In genomic region chr5:178350361-178351220, GRCh38 we compare ENCODE assay signal across 15 cellular contexts.
DNase-seq lines count a peak whose midpoint lies in the region; ATAC-seq, FAIRE-seq and TF ChIP-seq lines count a peak whose summit lies in the region.
"Had no signal": no experiment of that assay in that cellular context is flagged by ENCODE, and none has a peak within 500 bp of the region (broad histone marks: within the 10 kb centered on the region; RNA-seq: fewer than 3 reads in every experiment).

No MANE protein-coding gene starts in this region.

- no peaks in the 10 kb centered on the region for H3K4me1 ChIP-seq in right cardiac atrium (ENCODE audit: control insufficient read depth, insufficient read depth, low read length)
- no peaks in the 10 kb centered on the region for H3K4me1 ChIP-seq in right atrium auricular region
- no peaks in the 10 kb centered on the region for H3K4me1 ChIP-seq in RWPE2 (ENCODE audit: insufficient read depth, poor library complexity, severe bottlenecking)
- H3K4me1 ChIP-seq in kidney (ENCODE audit: control insufficient read depth in 1 of 2, insufficient read depth in 1 of 2, low read depth in 1 of 2, low read length in 2 of 2): no peaks in the 10 kb centered on the region
- no peaks in the 10 kb centered on the region for H3K4me1 ChIP-seq in aorta (ENCODE audit: control insufficient read depth in 1 of 2, insufficient read depth in 2 of 2, low read length in 2 of 2)
- H3K4me1 ChIP-seq: SJSA1, vagina had no signal

- WGBS in right cardiac atrium: 83% methylated on average over 28 of the region's 28 CpGs
- WGBS in aorta, 2 donors: 88% methylated on average over 28 of the region's 28 CpGs

- no peaks in the 10 kb centered on the region for H3K27me3 ChIP-seq in right cardiac atrium (ENCODE audit: control insufficient read depth, insufficient read depth)
- H3K27me3 ChIP-seq in right atrium auricular region: no peaks in the 10 kb centered on the region
- H3K27me3 ChIP-seq in RWPE2 (ENCODE audit: insufficient read depth, poor library complexity, severe bottlenecking): no peaks in the 10 kb centered on the region
- no peaks in the 10 kb centered on the region for H3K27me3 ChIP-seq in aorta (ENCODE audit: control insufficient read depth in 1 of 2, insufficient read depth in 2 of 2, low read length in 1 of 2)
- H3K27me3 ChIP-seq: SJSA1, vagina had no signal

- H3K27ac ChIP-seq in right cardiac atrium (ENCODE audit: low read length) (no peak overlapping the region), right atrium auricular region (no peak overlapping the region), RWPE2 (ENCODE audit: poor library complexity, severe bottlenecking) (no peak overlapping the region), kidney (ENCODE audit: low read depth in 2 of 2, low read length in 2 of 2) (no peak overlapping the region), aorta (ENCODE audit: low read depth in 1 of 2, low read length in 2 of 2) (no peak overlapping the region)
- H3K27ac ChIP-seq: SJSA1, vagina had no signal

- no peaks in the 10 kb centered on the region for H3K9me3 ChIP-seq in right cardiac atrium (ENCODE audit: control insufficient read depth, low read length)
- H3K9me3 ChIP-seq in right atrium auricular region: no peaks in the 10 kb centered on the region
- H3K9me3 ChIP-seq in RWPE2 (ENCODE audit: severe bottlenecking): no peaks in the 10 kb centered on the region
- H3K9me3 ChIP-seq in kidney (ENCODE audit: control insufficient read depth in 1 of 2, low read length in 2 of 2): no peaks in the 10 kb centered on the region
- H3K9me3 ChIP-seq in aorta (ENCODE audit: control insufficient read depth, low read length): no peaks in the 10 kb centered on the region
- H3K9me3 ChIP-seq: vagina had no signal

- no peak for FAIRE-seq in kidney (lab: Jason Lieb, UNC)

- H3K9ac ChIP-seq in kidney (ENCODE audit: low read length in 2 of 2): no peak overlapping the region

- DNase-seq in right cardiac atrium (peak in 2 of 3 donors; percentile 33 to 42), right atrium auricular region (ENCODE audit: low spot score) (no peak), RWPE2 (ENCODE audit: low spot score) (peak; percentile 43), kidney (peak; percentile 64), aorta (peak; percentile 38 to 45), KG1 (lab: John Stamatoyannopoulos, UW) (no peak), retina (no peak)
- DNase-seq: activated CD4-positive, alpha-beta T cell treated with anti-CD3 and anti-CD28 coated beads, Interleukin-2, amount 50 U/mL, for 1 hour; activated T-cell treated with anti-CD3 and anti-CD28 coated beads, Interleukin-2, amount 50 U/mL, for 1 hour; effector memory CD8-positive, alpha-beta T cell; NCI-H1417 treated with DMSO at 0.1 percent for 48 hours; stimulated activated naive CD8-positive, alpha-beta T cell treated with anti-CD3 and anti-CD28 coated beads, Interleukin-15, amount 100 ng/mL, for 72 hours had no signal

- H3K4me3 ChIP-seq in right cardiac atrium (ENCODE audit: low read length) (no peak overlapping the region), right atrium auricular region (no peak overlapping the region), RWPE2 (ENCODE audit: severe bottlenecking) (no peak overlapping the region), kidney (ENCODE audit: low read length in 2 of 2) (no peak overlapping the region), aorta (ENCODE audit: low read length in 2 of 2) (no peak overlapping the region)
- H3K4me3 ChIP-seq: SJSA1, vagina had no signal

- ATAC-seq in right cardiac atrium: no peak
- ATAC-seq in RWPE2 (ENCODE audit: low read depth): peak; percentile 49
- no peak for ATAC-seq in aorta (ENCODE audit: low FRiP score)
- ATAC-seq in HG03460 (IDR thresholded peaks at IDR 0.05; ENCODE audit: unreplicated experiment): no peak
- ATAC-seq: effector memory CD8-positive, alpha-beta T cell; stimulated activated naive CD8-positive, alpha-beta T cell treated with anti-CD3 and anti-CD28 coated beads, Interleukin-15, amount 100 ng/mL, for 72 hours had no signal

- no peaks in the 10 kb centered on the region for H3K36me3 ChIP-seq in right atrium auricular region
- H3K36me3 ChIP-seq in RWPE2 (ENCODE audit: low read depth): no peaks in the 10 kb centered on the region
- H3K36me3 ChIP-seq in kidney (ENCODE audit: control insufficient read depth in 1 of 2, insufficient read depth in 2 of 2, low read length in 2 of 2): no peaks in the 10 kb centered on the region
- H3K36me3 ChIP-seq in aorta (ENCODE audit: control insufficient read depth in 1 of 2, insufficient read depth in 2 of 2, low read length in 1 of 2): no peaks in the 10 kb centered on the region
- H3K36me3 ChIP-seq: SJSA1, vagina had no signal

- intact Hi-C loops in right cardiac atrium (cut with DNase I): no loop called here
- intact Hi-C loops in kidney (cut with DNase I): no loop called here
- intact Hi-C loops in aorta (cut with DNase I): no loop called here

- TF ChIP-seq CTCF in right atrium auricular region (IDR thresholded peaks at IDR 0.05): no peak
- no peak for TF ChIP-seq CTCF in RWPE2 (IDR thresholded peaks at IDR 0.05; ENCODE audit: poor library complexity, severe bottlenecking)
- TF ChIP-seq CTCF in kidney (IDR thresholded peaks at IDR 0.05; ENCODE audit: borderline replicate concordance, extremely low read depth, insufficient read depth): no peak

Comparison
In these comparisons a context has a peak if more than half of its experiments do, and no peak if none do; other contexts are left out.
1. DNase-seq: peak in right cardiac atrium (2 of 3), RWPE2 (single experiment), kidney (single experiment) and aorta (2 of 2); none in right atrium auricular region (single experiment), KG1 (single experiment) and retina (single experiment).